20 cellular contexts compared by ENCODE assay signal in genomic region chr9:908806-909205, GRCh38.
DNase-seq lines count a peak whose midpoint lies in the region; ATAC-seq and TF ChIP-seq lines count a peak whose summit lies in the region.
"Had no signal": no experiment of that assay in that cellular context is flagged by ENCODE, and none has a peak within 500 bp of the region (broad histone marks: within the 10 kb centered on the region; RNA-seq: fewer than 3 reads in every experiment).

No MANE protein-coding gene starts in this region.

- no peak overlapping the region for H3K23ac ChIP-seq in neuronal stem cell (ENCODE audit: low read depth, low read length, poor library complexity)

- H2BK5ac ChIP-seq in neuronal stem cell (ENCODE audit: low read length), result no peak overlapping the region

- no peaks in the 10 kb centered on the region for H3K36me3 Mint-ChIP-seq in CD4-positive, alpha-beta T cell (ENCODE audit: low read depth)
- H3K36me3 Mint-ChIP-seq: CD8-positive, alpha-beta T cell had no signal

- no peak overlapping the region for H4K8ac ChIP-seq in neuronal stem cell (ENCODE audit: low read depth, low read length)

- DNase-seq in hepatocyte (ENCODE audit: low spot score), result no peak
- peak; percentile 52 for DNase-seq in iPS-NIHi11 (ENCODE audit: low spot score)
- no peak for DNase-seq in neuronal stem cell (ENCODE audit: low spot score)
- no peak for DNase-seq in activated T-cell treated with anti-CD3 and anti-CD28 coated beads, Interleukin-2, amount 50 U/mL, for 48 hours
- DNase-seq in CD4-positive, alpha-beta T cell, result no peak
- DNase-seq: Calu3; CD8-positive, alpha-beta T cell; HFFc6; NCI-H1105 treated with DMSO at 0.1 percent for 48 hours; NCI-H1694; NCI-H2081 treated with DMSO at 0.1 percent for 48 hours; NCI-H446 treated with DMSO at 0.1 percent for 48 hours; NCI-H69; NK-92 treated with Interleukin-12 subunit alpha and Interleukin-12 subunit beta, amount 100 ng/mL, for 24 hours; Right ventricle myocardium superior had no signal

- peak overlapping the region; percentile 25 for H3K18ac ChIP-seq in neuronal stem cell (ENCODE audit: low read length)

- H3K4me3 ChIP-seq in HUES48 (ENCODE audit: low read depth, low read length) (peak overlapping the region; percentile 53), hepatocyte (no peak overlapping the region), neuronal stem cell (ENCODE audit: low read length in 2 of 2) (no peak overlapping the region)
- H3K4me3 ChIP-seq: A549, GM12878 had no signal

- no peak overlapping the region for H4K91ac ChIP-seq in neuronal stem cell (ENCODE audit: low read depth, low read length, poor library complexity)

- H2BK12ac ChIP-seq in neuronal stem cell (ENCODE audit: low read length), result no peak overlapping the region

- H3K79me1 ChIP-seq in neuronal stem cell (ENCODE audit: low read depth, low read length), result no peaks in the 10 kb centered on the region

- 11% methylated on average over 8 of the region's 9 CpGs for WGBS in hepatocyte (ENCODE audit: low lambda C conversion rate, missing lambda C conversion rate)
- WGBS in neuronal stem cell (ENCODE audit: extremely low coverage in 2 of 2, insufficient read length in 2 of 2, insufficient replicate concordance in 1 of 2), 2 donors, result no CpG with 5 or more reads among the region's 9 CpGs

- H3K27ac ChIP-seq in HUES48 (ENCODE audit: low read depth, low read length), result peak overlapping the region; percentile 81
- H3K27ac ChIP-seq in hepatocyte, result no peak overlapping the region
- H3K27ac ChIP-seq in neuronal stem cell (replicated peaks; ENCODE audit: low read length), result no peak overlapping the region
- no peak overlapping the region for H3K27ac ChIP-seq in CD4-positive, alpha-beta T cell (ENCODE audit: low read depth, low read length)
- H3K27ac ChIP-seq: A549, HL-60 had no signal

- no peak for ATAC-seq in HG03095 (IDR thresholded peaks at IDR 0.05; ENCODE audit: unreplicated experiment)
- no peak for ATAC-seq in CD4-positive, alpha-beta T cell (ENCODE audit: poor library complexity)
- ATAC-seq: A549; CD8-positive, alpha-beta T cell; GM12878 had no signal

- no peaks in the 10 kb centered on the region for H3K9me3 ChIP-seq in HUES48 (ENCODE audit: control insufficient read depth, insufficient read depth, low read length)
- H3K9me3 ChIP-seq in hepatocyte (ENCODE audit: low read depth), result no peaks in the 10 kb centered on the region
- H3K9me3 ChIP-seq in neuronal stem cell (replicated peaks in 1 of 2; ENCODE audit: control insufficient read depth in 2 of 2, insufficient read depth in 1 of 2, low read depth in 1 of 2, low read length in 2 of 2), result no peaks in the 10 kb centered on the region
- no peaks in the 10 kb centered on the region for H3K9me3 ChIP-seq in CD4-positive, alpha-beta T cell (ENCODE audit: control insufficient read depth, low read length)
- H3K9me3 ChIP-seq: A549 had no signal

- no peak overlapping the region for H3K4me3 Mint-ChIP-seq in CD4-positive, alpha-beta T cell
- H3K4me3 Mint-ChIP-seq: CD8-positive, alpha-beta T cell; HFFc6 had no signal

- no peaks in the 10 kb centered on the region for H3K4me1 Mint-ChIP-seq in CD4-positive, alpha-beta T cell (ENCODE audit: low read depth)

- H3K27me3 ChIP-seq in HUES48 (ENCODE audit: control insufficient read depth, insufficient read depth, low read length) (peaks cover 5% of the 10 kb centered on the region; the same call in 1 of the 2 replicates), hepatocyte (peaks cover 54% of the 10 kb centered on the region), neuronal stem cell (ENCODE audit: control insufficient read depth in 3 of 3, insufficient read depth in 3 of 3, low read depth in 1 of 3, low read length in 3 of 3) (peaks cover 0 to 31% (median 0%) of the 10 kb centered on the region in 3 experiments)
- peaks cover 40% of the 10 kb centered on the region for H3K27me3 ChIP-seq in CD4-positive, alpha-beta T cell (ENCODE audit: control insufficient read depth, insufficient read depth, low read length)

- H3K27ac Mint-ChIP-seq in CD4-positive, alpha-beta T cell, result no peak overlapping the region
- H3K27ac Mint-ChIP-seq: CD8-positive, alpha-beta T cell; HFFc6 had no signal

- no peaks in the 10 kb centered on the region for H3K9me3 Mint-ChIP-seq in CD4-positive, alpha-beta T cell
- H3K9me3 Mint-ChIP-seq: CD8-positive, alpha-beta T cell; HFFc6 had no signal

- intact Hi-C loops in CD4-positive, alpha-beta T cell (cut with DNase I, micrococcal nuclease), result no loop called here

- H3K4ac ChIP-seq in neuronal stem cell (ENCODE audit: low read length), result no peak overlapping the region

- no peak overlapping the region for H2BK120ac ChIP-seq in neuronal stem cell (ENCODE audit: low read depth, low read length)

- H3K4me2 ChIP-seq in hepatocyte, result peak overlapping the region; percentile 25
- peak overlapping the region; percentile 35 for H3K4me2 ChIP-seq in neuronal stem cell (ENCODE audit: insufficient read depth, low read length, poor library complexity, severe bottlenecking)
- H3K4me2 ChIP-seq: A549 had no signal

- no peaks in the 10 kb centered on the region for H3K36me3 ChIP-seq in HUES48 (ENCODE audit: control insufficient read depth, insufficient read depth, low read length)
- H3K36me3 ChIP-seq in hepatocyte (replicated peaks; ENCODE audit: insufficient read depth, low read depth), result no peaks in the 10 kb centered on the region
- H3K36me3 ChIP-seq in neuronal stem cell (replicated peaks in 1 of 2; ENCODE audit: control insufficient read depth in 2 of 2, insufficient read depth in 2 of 2, low read length in 2 of 2), result no peaks in the 10 kb centered on the region

- H3K27me3 Mint-ChIP-seq in CD4-positive, alpha-beta T cell, result peaks cover 86% of the 10 kb centered on the region

- no peak for TF ChIP-seq CTCF in hepatocyte (IDR thresholded peaks at IDR 0.05; ENCODE audit: poor library complexity)
- no peak for TF ChIP-seq CTCF in CD4-positive, alpha-beta T cell (IDR thresholded peaks at IDR 0.05)

- no peak overlapping the region for H2AK5ac ChIP-seq in neuronal stem cell (ENCODE audit: low read depth, low read length)

- no peaks in the 10 kb centered on the region for H3K9me2 ChIP-seq in hepatocyte (replicated peaks; ENCODE audit: insufficient read depth)

- H2AFZ ChIP-seq in hepatocyte, result no peak overlapping the region
- no peak overlapping the region for H2AFZ ChIP-seq in neuronal stem cell (ENCODE audit: low read length)

- POLR2A ChIA-PET in CD4-positive, alpha-beta T cell (lab: Charles Lee), result no interaction called here

- H3K9ac ChIP-seq in HUES48 (ENCODE audit: low read depth, low read length), result no peak overlapping the region
- H3K9ac ChIP-seq in neuronal stem cell (ENCODE audit: low read depth, low read length, poor library complexity), result no peak overlapping the region

- CTCF ChIA-PET in CD4-positive, alpha-beta T cell (lab: Charles Lee), result no interaction called here

- peak overlapping the region; percentile 40 for H2BK15ac ChIP-seq in neuronal stem cell (ENCODE audit: low read length)

- no peaks in the 10 kb centered on the region for H3K79me2 ChIP-seq in hepatocyte

- H3K4me1 ChIP-seq in HUES48 (ENCODE audit: control insufficient read depth, insufficient read depth, low read length), result peaks cover 25% of the 10 kb centered on the region
- H3K4me1 ChIP-seq in hepatocyte (ENCODE audit: insufficient read depth), result no peaks in the 10 kb centered on the region
- H3K4me1 ChIP-seq in neuronal stem cell (ENCODE audit: control insufficient read depth in 2 of 2, insufficient read depth in 1 of 2, low read depth in 1 of 2, low read length in 2 of 2), result peaks cover 0 to 12% of the 10 kb centered on the region in 2 donors
- H3K4me1 ChIP-seq: A549 had no signal

- no peak overlapping the region for H3K14ac ChIP-seq in neuronal stem cell (ENCODE audit: low read length)

- H4K20me1 ChIP-seq in hepatocyte (ENCODE audit: insufficient read depth, poor library complexity, severe bottlenecking), result no peaks in the 10 kb centered on the region
